18 cellular contexts compared by ENCODE assay signal in genomic region chr10:130432850-130433249, GRCh38.
"Had no signal": no experiment of that assay in that cellular context is flagged by ENCODE, and none has a peak within 500 bp of the region (broad histone marks: within the 10 kb centered on the region; RNA-seq: fewer than 3 reads in every experiment).

No MANE protein-coding gene starts in this region.

- H3K36me3 Mint-ChIP-seq: natural killer cell; stimulated activated effector memory CD8-positive, alpha-beta T cell treated with anti-CD3 and anti-CD28 coated beads, Interleukin-12 subunit alpha, Interleukin-12 subunit beta, amount 100 ng/mL, for 72 hours had no signal

- H3K9me3 ChIP-seq: colonic mucosa, neutrophil, sigmoid colon, thyroid gland had no signal

- H3K4me1 ChIP-seq: colonic mucosa, parathyroid adenoma, sigmoid colon, stomach, thyroid gland had no signal

- ATAC-seq: effector memory CD8-positive, alpha-beta T cell; left lobe of liver; natural killer cell; stimulated activated effector memory CD8-positive, alpha-beta T cell treated with anti-CD3 and anti-CD28 coated beads, Interleukin-12 subunit alpha, Interleukin-12 subunit beta, amount 100 ng/mL, for 72 hours had no signal

- H3K36me3 ChIP-seq: colonic mucosa, neutrophil, sigmoid colon, stomach, thyroid gland had no signal

- H3K4me3 Mint-ChIP-seq: central memory CD8-positive, alpha-beta T cell; effector memory CD8-positive, alpha-beta T cell; natural killer cell; stimulated activated effector memory CD8-positive, alpha-beta T cell treated with anti-CD3 and anti-CD28 coated beads, Interleukin-12 subunit alpha, Interleukin-12 subunit beta, amount 100 ng/mL, for 72 hours had no signal

- H3K27ac ChIP-seq: colonic mucosa, neutrophil, parathyroid adenoma, sigmoid colon, stomach, thyroid gland had no signal

- H3K27me3 ChIP-seq: colonic mucosa, neutrophil, sigmoid colon, stomach, thyroid gland had no signal

- H3K4me3 ChIP-seq: colonic mucosa, sigmoid colon, stomach, thyroid gland had no signal

- DNase-seq: colonic mucosa; effector memory CD8-positive, alpha-beta T cell; kidney; mammary epithelial cell; natural killer cell; sigmoid colon; stimulated activated CD4-positive, alpha-beta T cell treated with anti-CD3 and anti-CD28 coated beads, Interleukin-2, amount 100 ng/mL, for 24 hours; stimulated activated CD4-positive, alpha-beta T cell treated with anti-CD3 and anti-CD28 coated beads, Interleukin-4, amount 100 ng/mL, for 24 hours; stimulated activated naive CD4-positive, alpha-beta T cell treated with Interleukin-2 at 50 U/mL for 16 hours; stomach; thyroid gland; trophoblast cell had no signal

- H3K27me3 Mint-ChIP-seq: central memory CD8-positive, alpha-beta T cell; effector memory CD8-positive, alpha-beta T cell had no signal

- H3K4me1 Mint-ChIP-seq: central memory CD8-positive, alpha-beta T cell; natural killer cell; stimulated activated effector memory CD8-positive, alpha-beta T cell treated with anti-CD3 and anti-CD28 coated beads, Interleukin-12 subunit alpha, Interleukin-12 subunit beta, amount 100 ng/mL, for 72 hours had no signal

- H3K27ac Mint-ChIP-seq: effector memory CD8-positive, alpha-beta T cell; natural killer cell; progenitor cell of endocrine pancreas; stimulated activated effector memory CD8-positive, alpha-beta T cell treated with anti-CD3 and anti-CD28 coated beads, Interleukin-12 subunit alpha, Interleukin-12 subunit beta, amount 100 ng/mL, for 72 hours had no signal
